2 cellular contexts compared by ENCODE assay signal in genomic region chr2:43851026-43851980, GRCh38.
TF ChIP-seq lines count a peak whose summit lies in the region.

No MANE protein-coding gene starts in this region.

TF ChIP-seq in SK-N-SH, 30 proteins besides CTCF, POLR2A, EP300 and RAD21 (continued from another document):
- TF ChIP-seq REST (IDR thresholded peaks at IDR 0.05; ENCODE audit: low read depth, low read length) (no peak), USF1 (IDR thresholded peaks at IDR 0.05; ENCODE audit: borderline replicate concordance, low read depth) (no peak)

TF ChIP-seq in SK-N-SH treated with all-trans-retinoic acid at 6 μM for 48 hours, 23 proteins besides CTCF, POLR2A, EP300 and RAD21 (continued from another document):
- no peak for TF ChIP-seq PATZ1 (CRISPR knock-in tag; IDR thresholded peaks at IDR 0.05; ENCODE audit: borderline replicate concordance)
- TF ChIP-seq TSHZ2 (CRISPR knock-in tag; IDR thresholded peaks at IDR 0.05): no peak
TF ChIP-seq in SK-N-SH treated with all-trans-retinoic acid at 6 μM for 48 hours: peak in this region for 0.
